Comparison of ENCODE assay signal across 23 cellular contexts in genomic region chr5:10709933-10710332, GRCh38. TPM values are rescaled to one million over a fixed set of nuclear protein-coding genes. Genes with fewer than 3 reads are reported as not detected.
DNase-seq lines count a peak whose midpoint lies in the region; ATAC-seq, FAIRE-seq and TF ChIP-seq lines count a peak whose summit lies in the region.
"Had no signal": no experiment of that assay in that cellular context is flagged by ENCODE, and none has a peak within 500 bp of the region (broad histone marks: within the 10 kb centered on the region; RNA-seq: fewer than 3 reads in every experiment).

No MANE protein-coding gene starts in this region.

- FAIRE-seq in H1 (lab: Jason Lieb, UNC) = no peak
- FAIRE-seq: G401.6 had no signal

- H2BK12ac ChIP-seq in H1 (ENCODE audit: low read depth, low read length) = no peak overlapping the region

- no peak for DNase-seq in IMR-90
- no peak for DNase-seq in RWPE2 (ENCODE audit: low spot score)
- no peak for DNase-seq in H1 (ENCODE audit: low read depth in 1 of 2, low spot score in 2 of 2)
- no peak for DNase-seq in SKM-1 (lab: John Stamatoyannopoulos, UW; ENCODE audit: unreplicated experiment)
- DNase-seq in stimulated activated naive CD8-positive, alpha-beta T cell treated with anti-CD3 and anti-CD28 coated beads, Interleukin-15, Interleukin-2, amounts not matched to agents 100 U/mL and 50 U/mL, for 24 hours = no peak
- no peak for DNase-seq in NCI-H2227 treated with DMSO at 0.1 percent for 48 hours (lab: John Stamatoyannopoulos, UW)
- DNase-seq: Caco-2; CD8-positive, alpha-beta T cell; NCI-H1092; NCI-H1436 treated with DMSO at 0.1 percent for 48 hours; NCI-H187 treated with DMSO at 0.1 percent for 48 hours; NCI-H2171 treated with DMSO at 0.1 percent for 48 hours; NCI-H446; NCI-H524 treated with DMSO at 0.1 percent for 48 hours; NCI-H82; NK-92 treated with Interleukin-12 subunit alpha and Interleukin-12 subunit beta, amount 100 ng/mL, for 24 hours; PC-9; RPMI8226; SHP77 treated with DMSO at 0.1 percent for 48 hours had no signal

- no peak overlapping the region for H4K5ac ChIP-seq in IMR-90 (ENCODE audit: low read depth, low read length)
- H4K5ac ChIP-seq in H1 (ENCODE audit: insufficient read length, low read depth, low read length) = no peak overlapping the region

- H3K56ac ChIP-seq in IMR-90 (ENCODE audit: extremely low read depth, insufficient read depth, low read length) (no peak overlapping the region), H1 (replicated peaks; ENCODE audit: insufficient read length, low read depth, low read length) (no peak overlapping the region)

- H2BK20ac ChIP-seq in IMR-90 (ENCODE audit: low read depth, low read length) (no peak overlapping the region; the same call in 1 of the 2 replicates), H1 (ENCODE audit: low read length) (no peak overlapping the region)

- in situ Hi-C loops in IMR-90 (cut with MboI; ENCODE audit: low sequenced_read_pairs) = loop anchor here (10.0 kb wide), 1 partner anchor 125 kb away; no protein-coding TSS in a partner anchor

- H4K8ac ChIP-seq in IMR-90 (ENCODE audit: low read depth in 2 of 2, low read length in 2 of 2) (no peak overlapping the region), H1 (ENCODE audit: extremely low read depth, insufficient read depth, low read length) (peak overlapping the region; percentile 51; the same call in 1 of the 2 replicates)

- H2BK15ac ChIP-seq in IMR-90 (ENCODE audit: low read depth, low read length) (no peak overlapping the region), H1 (ENCODE audit: low read length) (no peak overlapping the region)

- H4K91ac ChIP-seq in IMR-90 (ENCODE audit: insufficient read depth, low read depth, low read length) (no peak overlapping the region), H1 (replicated peaks; ENCODE audit: insufficient read length, low read length) (no peak overlapping the region)

- CTCF ChIA-PET in IMR-90 (lab: Yijun Ruan, JAX) (no interaction called here), H1 (lab: Charles Lee; ENCODE audit: partially characterized antibody) (interaction anchor here (1.8 kb wide), 1 partner anchor 8 kb away, joined by 10 read pairs; no protein-coding TSS in a partner anchor)

- no peak overlapping the region for H3K4me2 ChIP-seq in IMR-90 (ENCODE audit: low read depth, low read length)
- H3K4me2 ChIP-seq in H1 (ENCODE audit: insufficient read depth in 1 of 2, low read depth in 2 of 2, low read length in 2 of 2) = no peak overlapping the region
- H3K4me2 ChIP-seq: PC-9 had no signal

- no peaks in the 10 kb centered on the region for H3K27me3 ChIP-seq in IMR-90 (ENCODE audit: control insufficient read depth, insufficient read depth, low read length)
- no peaks in the 10 kb centered on the region for H3K27me3 ChIP-seq in RWPE2 (ENCODE audit: insufficient read depth, poor library complexity, severe bottlenecking)
- H3K27me3 ChIP-seq in H1 (replicated peaks in 1 of 4; ENCODE audit: control insufficient read depth in 3 of 4, extremely low read depth in 1 of 4, insufficient read depth in 3 of 4, low read length in 3 of 4) = no peaks in the 10 kb centered on the region

- POLR2A ChIA-PET in IMR-90 (lab: Charles Lee; ENCODE audit: unreplicated experiment) (no interaction called here), H1 (lab: Charles Lee; ENCODE audit: partially characterized antibody) (interaction anchor here (1.2 kb wide), 1 partner anchor 51 kb away, joined by 3 read pairs; the partner anchor contains the start of gene DAP)

- H3K27ac ChIP-seq in IMR-90 (ENCODE audit: insufficient read depth, low read length) (no peak overlapping the region), RWPE2 (ENCODE audit: poor library complexity, severe bottlenecking) (peak overlapping the region; percentile 99), H1 (ENCODE audit: low read depth, low read length) (no peak overlapping the region)
- H3K27ac ChIP-seq: C4-2B, PC-9 had no signal

- no peak overlapping the region for H3K23ac ChIP-seq in IMR-90 (ENCODE audit: low read depth, low read length)
- H3K23ac ChIP-seq in H1 (ENCODE audit: insufficient read length) = no peak overlapping the region

- 80% methylated on average over 1 of the region's 8 CpGs; no CpG with 5 or more reads in 1 of the 2 experiments for WGBS in IMR-90 (ENCODE audit: extremely low coverage in 2 of 2, insufficient read length in 1 of 2), 2 experiments
- 77% methylated on average over 8 of the region's 8 CpGs; no CpG with 5 or more reads in 1 of the 2 experiments for WGBS in H1 (ENCODE audit: extremely low coverage in 1 of 2, insufficient coverage in 1 of 2, insufficient read length in 1 of 2, insufficient replicate concordance in 2 of 2, low coverage in 1 of 2, low lambda C conversion rate in 2 of 2, missing lambda C conversion rate in 1 of 2), 2 experiments

- H3K36me3 ChIP-seq in IMR-90 (ENCODE audit: control insufficient read depth, insufficient read depth, low read length) (peaks cover 36% of the 10 kb centered on the region), RWPE2 (ENCODE audit: low read depth) (peaks cover 9% of the 10 kb centered on the region), H1 (ENCODE audit: control insufficient read depth in 2 of 4, insufficient read depth in 4 of 4, low read length in 3 of 4) (no peaks in the 10 kb centered on the region)
- H3K36me3 ChIP-seq: HAP-1 had no signal

- H2AK5ac ChIP-seq in IMR-90 (ENCODE audit: low read depth, low read length) (0 out of 2 replicates have a peak overlapping the region, but pooled peaks have one; percentile 3), H1 (ENCODE audit: low read depth, low read length) (no peak overlapping the region; the same call in 1 of the 2 replicates)

- H3K79me1 ChIP-seq in IMR-90 (ENCODE audit: low read depth in 1 of 2, low read length in 2 of 2) = peaks cover 60 to 94% of the 10 kb centered on the region in 2 experiments
- peaks cover 4% of the 10 kb centered on the region; the same call in 1 of the 2 replicates for H3K79me1 ChIP-seq in H1 (ENCODE audit: low read depth, low read length)

- H3K79me2 ChIP-seq in H1 (ENCODE audit: control insufficient read depth in 1 of 2, insufficient read depth in 2 of 2, low read length in 2 of 2) = no peaks in the 10 kb centered on the region

- no peak for TF ChIP-seq POLR2A in IMR-90 (IDR thresholded peaks at IDR 0.05; ENCODE audit: low read depth, low read length)
- TF ChIP-seq POLR2A in H1 (IDR thresholded peaks at IDR 0.05; ENCODE audit: control extremely low read depth in 1 of 2, low read depth in 2 of 2, low read length in 2 of 2) = no peak

- H3K9me3 ChIP-seq in IMR-90 (ENCODE audit: control insufficient read depth, insufficient read depth, low read length) (no peaks in the 10 kb centered on the region), RWPE2 (ENCODE audit: severe bottlenecking) (no peaks in the 10 kb centered on the region), H1 (ENCODE audit: insufficient read depth in 2 of 2, low read depth in 1 of 2, low read length in 1 of 2) (no peaks in the 10 kb centered on the region)
- H3K9me3 ChIP-seq: Caco-2, HAP-1 had no signal

- no peak overlapping the region for H3K14ac ChIP-seq in IMR-90 (replicated peaks; ENCODE audit: low read depth, low read length)
- no peak overlapping the region for H3K14ac ChIP-seq in H1 (ENCODE audit: insufficient read length)

- no TSS peak for BruUV-seq in IMR-90 (replicated peaks; lab: Mats Ljungman, UMichigan)

- H3K18ac ChIP-seq in IMR-90 (ENCODE audit: low read depth, low read length) (no peak overlapping the region), H1 (ENCODE audit: extremely low read depth, low read length) (no peak overlapping the region)

- ATAC-seq in IMR-90 (ENCODE audit: low read depth) (no peak), RWPE2 (ENCODE audit: low read depth) (no peak), SK-N-SH treated with all-trans-retinoic acid at 6 μM for 48 hours (no peak)
- no peak for ATAC-seq in stimulated activated naive CD8-positive, alpha-beta T cell treated with anti-CD3 and anti-CD28 coated beads, Interleukin-15, Interleukin-2, amounts not matched to agents 100 U/mL and 50 U/mL, for 24 hours
- ATAC-seq: CD8-positive, alpha-beta T cell had no signal

- dilution Hi-C loops in IMR-90 (cut with HindIII; ENCODE audit: low sequenced_read_pairs, unreplicated experiment) = no loop called here

- H3K23me2 ChIP-seq in H1 (ENCODE audit: low read depth, low read length) = peaks cover 3% of the 10 kb centered on the region; the same call in 1 of the 2 replicates

- H2AFZ ChIP-seq in IMR-90 (replicated peaks; ENCODE audit: low read length, poor library complexity) (no peak overlapping the region), H1 (ENCODE audit: low read length) (no peak overlapping the region)
- H2AFZ ChIP-seq: PC-9 had no signal

- TF ChIP-seq EP300 in H1 (IDR thresholded peaks at IDR 0.05; ENCODE audit: borderline replicate concordance in 1 of 2, low read depth in 2 of 2, low read length in 2 of 2) = no peak

- intact Hi-C loops in IMR-90 (cut with micrococcal nuclease) = no loop called here

- TF ChIP-seq CTCF in IMR-90 (conservative IDR thresholded peaks at IDR 0.05; ENCODE audit: low read depth, low read length) (no peak), RWPE2 (IDR thresholded peaks at IDR 0.05; ENCODE audit: poor library complexity, severe bottlenecking) (no peak), H1 (IDR thresholded peaks at IDR 0.05; ENCODE audit: control extremely low read depth in 1 of 3, insufficient read depth in 1 of 3, low read depth in 1 of 3, low read length in 3 of 3) (no peak)

- H3K9ac ChIP-seq in IMR-90 (ENCODE audit: low read depth, low read length) = no peak overlapping the region
- no peak overlapping the region for H3K9ac ChIP-seq in H1 (replicated peaks in 1 of 4; ENCODE audit: extremely low read depth in 1 of 4, low read depth in 3 of 4, low read length in 3 of 4)

- H3K4ac ChIP-seq in IMR-90 (ENCODE audit: low read depth, low read length) = no peak overlapping the region
- H3K4ac ChIP-seq in H1 (replicated peaks; ENCODE audit: insufficient read length, low read depth, low read length) = no peak overlapping the region

- H3K9me1 ChIP-seq in IMR-90 (ENCODE audit: insufficient read depth, low read length) = peaks cover 57% of the 10 kb centered on the region

- H3K4me1 ChIP-seq in IMR-90 (ENCODE audit: control insufficient read depth, insufficient read depth, low read length) (peaks cover 18% of the 10 kb centered on the region), RWPE2 (ENCODE audit: insufficient read depth, poor library complexity, severe bottlenecking) (peaks cover 35% of the 10 kb centered on the region), H1 (replicated peaks in 1 of 4; ENCODE audit: control insufficient read depth in 3 of 4, insufficient read depth in 4 of 4, low read length in 3 of 4) (peaks cover 0 to 12% (median 10%) of the 10 kb centered on the region in 4 experiments; a peak in 6 of 7 replicates)
- H3K4me1 ChIP-seq: HAP-1 had no signal

- no peak overlapping the region for H2BK5ac ChIP-seq in IMR-90 (ENCODE audit: low read depth, low read length, poor library complexity, severe bottlenecking)
- H2BK5ac ChIP-seq in H1 (ENCODE audit: low read depth, low read length) = no peak overlapping the region

- H2AK9ac ChIP-seq in IMR-90 (replicated peaks; ENCODE audit: low read depth, low read length, poor library complexity) = no peak overlapping the region

- peaks cover 30% of the 10 kb centered on the region; the same call in 1 of the 2 replicates for H4K20me1 ChIP-seq in IMR-90 (ENCODE audit: insufficient read depth, low read length)
- peaks cover 0 to 7% of the 10 kb centered on the region in 2 experiments for H4K20me1 ChIP-seq in H1 (replicated peaks in 1 of 2; ENCODE audit: control insufficient read depth in 1 of 2, insufficient read depth in 2 of 2, low read length in 2 of 2)

- TF ChIP-seq RAD21 in IMR-90 (IDR thresholded peaks at IDR 0.05; ENCODE audit: low read length) (no peak), H1 (IDR thresholded peaks at IDR 0.05 in 1 of 2, conservative IDR thresholded peaks at IDR 0.05 in 1 of 2; ENCODE audit: low read depth in 2 of 2, low read length in 2 of 2) (no peak)

- H2BK120ac ChIP-seq in IMR-90 (ENCODE audit: low read depth, low read length) (no peak overlapping the region), H1 (replicated peaks; ENCODE audit: low read depth, low read length) (no peak overlapping the region)

- no peak overlapping the region for H3K4me3 ChIP-seq in IMR-90 (ENCODE audit: insufficient read depth, low read depth, low read length)
- no peak overlapping the region for H3K4me3 ChIP-seq in RWPE2 (ENCODE audit: severe bottlenecking)
- no peak overlapping the region for H3K4me3 ChIP-seq in H1 (ENCODE audit: extremely low read depth in 1 of 4, insufficient read depth in 2 of 4, low read depth in 3 of 4, low read length in 4 of 4)
- H3K4me3 ChIP-seq: HAP-1, PC-9 had no signal

RNA-seq across cellular contexts. Expression of gene DAP, which starts 51.1 kb away (rescaled TPM):
- total RNA-seq in IMR-90 (2012; rRNA removed) = 44.4 and 49.6 TPM in 2 replicates
- polyA plus RNA-seq in IMR-90 (2012; rRNA removed) (152 and 189 TPM in 2 replicates), H1 (2011; rRNA removed) (26.2 and 30.2 TPM in 2 replicates)
- 160 and 237 TPM in 2 replicates for polyA plus RNA-seq in IMR-90 (2012; cell fraction: cytosol; rRNA removed)
- 88.2 and 89.8 TPM in 2 replicates for polyA plus RNA-seq in IMR-90 (2012; cell fraction: nucleus; rRNA removed; ENCODE audit: low replicate concordance)
- 43.3 and 44.4 TPM in 2 replicates for total RNA-seq in H1 (2021; fragmentation: NEBNext Ultra II Directional; extraction: Animal tissue kit (Norgen Biotek cat#: 25700))
- polyA plus RNA-seq in H1 (2011; cell fraction: cytosol; rRNA removed) = 26.3 TPM
- 35.5 TPM for polyA plus RNA-seq in H1 (2011; cell fraction: nucleus; rRNA removed)
- polyA plus RNA-seq in H1 (2012, experiment 1 of 2) = 39.8 to 45.4 TPM (median 43.0 TPM) in 4 replicates
- polyA plus RNA-seq in H1 (2012, experiment 2 of 2) = 49.1 TPM
- polyA plus RNA-seq in H1 (2013, experiment 1 of 2) = 33.9 TPM
- 37.1 TPM for polyA plus RNA-seq in H1 (2013, experiment 2 of 2)
- 17.4 and 18.9 TPM in 2 replicates for polyA minus RNA-seq in H1 (2011; rRNA and poly(A)+ RNA removed)
- polyA minus RNA-seq in H1 (2011; cell fraction: cytosol; rRNA and poly(A)+ RNA removed) = 20.6 TPM
- polyA minus RNA-seq in H1 (2011; cell fraction: nucleus; rRNA and poly(A)+ RNA removed) = 19.2 TPM
